In the genomic region with DNA sequence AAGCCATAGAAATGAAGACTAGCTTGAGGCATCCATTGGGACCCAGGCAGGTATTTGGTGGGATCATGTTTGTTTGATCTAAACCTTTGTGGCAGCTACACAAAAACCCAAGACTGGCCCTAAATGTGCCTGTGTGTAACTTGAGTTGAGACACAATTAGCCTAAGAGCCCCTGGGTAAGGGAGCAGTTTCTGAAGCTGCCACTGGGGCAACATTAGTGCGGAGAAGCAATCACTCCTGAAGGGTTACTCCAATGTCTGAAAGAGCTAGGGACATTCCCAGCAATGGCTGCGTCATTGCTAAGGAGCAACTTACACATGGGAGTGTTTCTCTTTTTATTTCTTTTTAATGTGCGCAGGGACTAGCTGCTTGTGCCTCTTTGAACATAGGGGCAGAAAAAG, we compare ENCODE assay signal across 1 cellular context.
TF ChIP-seq lines count a peak whose summit lies in the region.

No MANE protein-coding gene starts in this region.

TF ChIP-seq in HepG2, 621 proteins besides CTCF, POLR2A, EP300 and RAD21 (continued from another document):
- no peak for TF ChIP-seq ZBTB7A (CRISPR knock-in tag; IDR thresholded peaks at IDR 0.05)
- no peak for TF ChIP-seq ZZZ3 (CRISPR knock-in tag; IDR thresholded peaks at IDR 0.05; ENCODE audit: borderline replicate concordance)
